In the genomic region with DNA sequence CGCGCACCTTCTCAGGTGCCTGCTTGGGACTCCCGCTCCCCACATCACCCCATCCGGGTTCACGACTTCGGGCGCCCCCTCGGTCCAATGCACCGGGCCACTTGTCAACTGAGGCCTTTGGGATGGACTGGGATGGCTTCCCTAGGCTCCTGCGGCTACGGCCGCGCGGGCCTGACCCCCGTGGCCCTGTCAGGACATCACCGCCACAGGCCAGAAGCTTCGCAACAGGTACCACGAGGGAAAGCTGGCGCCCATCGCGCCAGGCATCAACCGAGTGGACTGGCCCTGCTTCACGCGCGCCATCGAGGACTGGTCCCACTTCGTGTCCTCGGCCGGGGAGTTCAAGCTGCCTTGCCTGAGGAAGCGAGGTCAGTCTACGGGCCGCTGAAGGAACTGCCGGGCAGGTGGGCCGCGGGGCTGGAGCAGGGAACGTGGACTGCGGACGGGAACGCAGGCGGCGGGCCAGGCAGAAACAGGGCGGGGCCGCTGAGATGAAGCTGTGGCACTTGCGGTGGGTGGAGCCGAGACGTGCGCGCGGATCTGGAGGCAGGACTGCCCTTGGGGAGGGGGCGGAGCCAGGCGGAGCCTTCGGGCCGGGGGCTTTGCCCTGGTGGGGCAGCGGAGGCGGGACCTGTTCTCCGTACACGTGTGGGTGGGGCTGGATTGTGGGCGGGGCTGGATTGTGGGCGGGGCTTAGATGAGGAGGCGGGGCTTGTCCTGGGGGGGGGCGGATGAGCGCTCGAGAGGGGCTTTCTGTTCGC, we compare ENCODE assay signal across 1 cellular context.
A peak's percentile ranks its signal among the peaks of the same experiment; 100 is the strongest.
TF ChIP-seq lines count a peak whose summit lies in the region.

No MANE protein-coding gene starts in this region.

TF ChIP-seq in GM23338, 12 proteins besides CTCF, POLR2A, EP300 and RAD21:
- TF ChIP-seq, protein P1, sequence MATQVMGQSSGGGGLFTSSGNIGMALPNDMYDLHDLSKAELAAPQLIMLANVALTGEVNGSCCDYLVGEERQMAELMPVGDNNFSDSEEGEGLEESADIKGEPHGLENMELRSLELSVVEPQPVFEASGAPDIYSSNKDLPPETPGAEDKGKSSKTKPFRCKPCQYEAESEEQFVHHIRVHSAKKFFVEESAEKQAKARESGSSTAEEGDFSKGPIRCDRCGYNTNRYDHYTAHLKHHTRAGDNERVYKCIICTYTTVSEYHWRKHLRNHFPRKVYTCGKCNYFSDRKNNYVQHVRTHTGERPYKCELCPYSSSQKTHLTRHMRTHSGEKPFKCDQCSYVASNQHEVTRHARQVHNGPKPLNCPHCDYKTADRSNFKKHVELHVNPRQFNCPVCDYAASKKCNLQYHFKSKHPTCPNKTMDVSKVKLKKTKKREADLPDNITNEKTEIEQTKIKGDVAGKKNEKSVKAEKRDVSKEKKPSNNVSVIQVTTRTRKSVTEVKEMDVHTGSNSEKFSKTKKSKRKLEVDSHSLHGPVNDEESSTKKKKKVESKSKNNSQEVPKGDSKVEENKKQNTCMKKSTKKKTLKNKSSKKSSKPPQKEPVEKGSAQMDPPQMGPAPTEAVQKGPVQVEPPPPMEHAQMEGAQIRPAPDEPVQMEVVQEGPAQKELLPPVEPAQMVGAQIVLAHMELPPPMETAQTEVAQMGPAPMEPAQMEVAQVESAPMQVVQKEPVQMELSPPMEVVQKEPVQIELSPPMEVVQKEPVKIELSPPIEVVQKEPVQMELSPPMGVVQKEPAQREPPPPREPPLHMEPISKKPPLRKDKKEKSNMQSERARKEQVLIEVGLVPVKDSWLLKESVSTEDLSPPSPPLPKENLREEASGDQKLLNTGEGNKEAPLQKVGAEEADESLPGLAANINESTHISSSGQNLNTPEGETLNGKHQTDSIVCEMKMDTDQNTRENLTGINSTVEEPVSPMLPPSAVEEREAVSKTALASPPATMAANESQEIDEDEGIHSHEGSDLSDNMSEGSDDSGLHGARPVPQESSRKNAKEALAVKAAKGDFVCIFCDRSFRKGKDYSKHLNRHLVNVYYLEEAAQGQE (IDR thresholded peaks at IDR 0.05; ENCODE audit: unreplicated experiment) = no peak
- TF ChIP-seq STAT1 (IDR thresholded peaks at IDR 0.05; ENCODE audit: unreplicated experiment) (no peak), NANOG (IDR thresholded peaks at IDR 0.05; ENCODE audit: borderline replicate concordance) (no peak), ZNF114 (CRISPR knock-in tag; IDR thresholded peaks at IDR 0.05) (no peak), EZH2 (IDR thresholded peaks at IDR 0.05; ENCODE audit: low read depth, unreplicated experiment) (no peak), EZH2phosphoT487 (IDR thresholded peaks at IDR 0.05; ENCODE audit: unreplicated experiment) (no peak), POLR2AphosphoS5 (IDR thresholded peaks at IDR 0.05; ENCODE audit: low read depth) (peak; percentile 57; the same call in 1 of the 2 replicates)
TF ChIP-seq in GM23338: peak in this region for 1.
